Comparison of ENCODE assay signal across 1 cellular context in genomic region chr16:67406111-67406593, GRCh38.
TF ChIP-seq lines count a peak whose summit lies in the region.

No MANE protein-coding gene starts in this region.

TF ChIP-seq in endothelial cell of umbilical vein, 7 proteins besides CTCF, POLR2A, EP300 and RAD21:
- TF ChIP-seq MAX (IDR thresholded peaks at IDR 0.05; ENCODE audit: insufficient read depth, insufficient read length) = no peak
- no peak for TF ChIP-seq POLR2AphosphoS5 (IDR thresholded peaks at IDR 0.05; ENCODE audit: insufficient read depth, low read depth, low read length)
- no peak for TF ChIP-seq JUN (IDR thresholded peaks at IDR 0.05; ENCODE audit: borderline replicate concordance, insufficient read depth, insufficient read length, low read depth)
- TF ChIP-seq GATA2 (IDR thresholded peaks at IDR 0.05; ENCODE audit: insufficient read depth, insufficient read length, low read depth, low read length) = no peak
